Comparison of ENCODE assay signal across 1 cellular context in genomic region chr2:20917724-20918572, GRCh38.
TF ChIP-seq lines count a peak whose summit lies in the region.

No MANE protein-coding gene starts in this region.

TF ChIP-seq in SK-N-SH, 30 proteins besides CTCF, POLR2A, EP300 and RAD21 (continued from another document):
- no peak for TF ChIP-seq IRF3 (IDR thresholded peaks at IDR 0.05; ENCODE audit: low read depth, low read length)
- no peak for TF ChIP-seq CHD2 (IDR thresholded peaks at IDR 0.05; ENCODE audit: low read length, partially characterized antibody)
- TF ChIP-seq USF2 (IDR thresholded peaks at IDR 0.05; ENCODE audit: borderline replicate concordance, low read depth, low read length) = no peak
- no peak for TF ChIP-seq RCOR1 (IDR thresholded peaks at IDR 0.05; ENCODE audit: low read length)
- peak; percentile 23; the same call in 1 of the 2 replicates for TF ChIP-seq POLR2AphosphoS5 (IDR thresholded peaks at IDR 0.05; ENCODE audit: low read depth, low read length)
- no peak for TF ChIP-seq RFX5 (IDR thresholded peaks at IDR 0.05; ENCODE audit: low read length)
- TF ChIP-seq MEF2A (IDR thresholded peaks at IDR 0.05; ENCODE audit: borderline replicate concordance, low read depth) = no peak
- peak; percentile 39; the same call in 1 of the 2 replicates for TF ChIP-seq FOSL2 (IDR thresholded peaks at IDR 0.05; ENCODE audit: borderline replicate concordance, low read depth)
- no peak for TF ChIP-seq GABPA (IDR thresholded peaks at IDR 0.05; ENCODE audit: low read depth)
- peak; percentile 89 for TF ChIP-seq TCF12 (IDR thresholded peaks at IDR 0.05)
- no peak for TF ChIP-seq EZH2phosphoT487 (IDR thresholded peaks at IDR 0.05; ENCODE audit: borderline replicate concordance, low read depth)
- no peak for TF ChIP-seq SIN3A (IDR thresholded peaks at IDR 0.05; ENCODE audit: borderline replicate concordance, low read depth, low read length)
- TF ChIP-seq ZBTB33 (IDR thresholded peaks at IDR 0.05; ENCODE audit: borderline replicate concordance, low read depth) = no peak
- TF ChIP-seq REST (IDR thresholded peaks at IDR 0.05; ENCODE audit: low read depth, low read length) = no peak
- peak; percentile 70 for TF ChIP-seq PBX3 (IDR thresholded peaks at IDR 0.05)
- TF ChIP-seq FOXM1 (IDR thresholded peaks at IDR 0.05; ENCODE audit: low read depth) = 0 out of 2 replicates have a peak, but pooled peaks have one; percentile 33
